ENCODE assay signal across 35 cellular contexts in genomic region chr9:86958203-86958602, GRCh38.
"Had no signal": no experiment of that assay in that cellular context is flagged by ENCODE, and none has a peak within 500 bp of the region (broad histone marks: within the 10 kb centered on the region; RNA-seq: fewer than 3 reads in every experiment).

No MANE protein-coding gene starts in this region.

- H3K4me3 ChIP-seq: MG63 had no signal

- H3K9me3 ChIP-seq: MG63 had no signal

- H3K36me3 ChIP-seq: MG63 had no signal

- DNase-seq: Karpas-422, Kasumi-1, MG63, MM.1S, MV-4-11, NCI-H1048, NCI-H1092, NCI-H1092 treated with DMSO at 0.1 percent for 48 hours, NCI-H1105, NCI-H1105 treated with DMSO at 0.1 percent for 48 hours, NCI-H1417, NCI-H1417 treated with DMSO at 0.1 percent for 48 hours, NCI-H1436, NCI-H1436 treated with DMSO at 0.1 percent for 48 hours, NCI-H146, NCI-H1694, NCI-H1694 treated with DMSO at 0.1 percent for 48 hours, NCI-H187, NCI-H187 treated with DMSO at 0.1 percent for 48 hours, NCI-H1930, NCI-H2029, NCI-H2029 treated with DMSO at 0.1 percent for 48 hours, NCI-H2081, NCI-H2081 treated with DMSO at 0.1 percent for 48 hours, NCI-H2107, NCI-H2171, NCI-H2171 treated with DMSO at 0.1 percent for 48 hours, NCI-H226, NCI-H345, NCI-H446, NCI-H446 treated with DMSO at 0.1 percent for 48 hours, NCI-H510A, NCI-H510A treated with DMSO at 0.1 percent for 48 hours, NCI-H524, NCI-H524 treated with DMSO at 0.1 percent for 48 hours had no signal
